In genomic region chr1:44327679-44328491, GRCh38 we compare ENCODE assay signal across 8 cellular contexts. TPM values are rescaled to one million over a fixed set of nuclear protein-coding genes. Genes with fewer than 3 reads are reported as not detected.
A peak's percentile ranks its signal among the peaks of the same experiment; 100 is the strongest.
DNase-seq lines count a peak whose midpoint lies in the region; ATAC-seq and TF ChIP-seq lines count a peak whose summit lies in the region.

No MANE protein-coding gene starts in this region.

- peaks cover 3% of the 10 kb centered on the region for H3K36me3 Mint-ChIP-seq in glutamatergic neuron (ENCODE audit: unreplicated experiment)

- peaks cover 13% of the 10 kb centered on the region for H3K9me1 ChIP-seq in IMR-90 (ENCODE audit: insufficient read depth, low read length)

- POLR2A ChIA-PET in IMR-90 (lab: Charles Lee; ENCODE audit: unreplicated experiment) (no interaction called here), SK-N-SH (lab: Yijun Ruan, JAX) (no interaction called here)

- H2AFZ ChIP-seq in IMR-90 (replicated peaks; ENCODE audit: low read length, poor library complexity) (peak overlapping the region; percentile 6), SK-N-SH (ENCODE audit: low read depth) (no peak overlapping the region)

- in situ Hi-C loops in ACHN (cut with HindIII; ENCODE audit: low pct_ligation_motif_present, low pct_unique_long_range_greater_than_20kb, low sequenced_read_pairs) (no loop called here), IMR-90 (cut with MboI; ENCODE audit: low sequenced_read_pairs) (no loop called here)

- peaks cover 16 to 32% of the 10 kb centered on the region in 2 experiments; a peak in 3 of 4 replicates for H3K79me1 ChIP-seq in IMR-90 (ENCODE audit: low read depth in 1 of 2, low read length in 2 of 2)

- peak overlapping the region; percentile 33 for H2BK120ac ChIP-seq in IMR-90 (ENCODE audit: low read depth, low read length)

- H3K9me3 ChIP-seq in IMR-90 (ENCODE audit: control insufficient read depth, insufficient read depth, low read length) (no peaks in the 10 kb centered on the region), SK-N-SH (no peaks in the 10 kb centered on the region)

- WGBS in IMR-90 (ENCODE audit: extremely low coverage in 2 of 2, insufficient read length in 1 of 2), 2 experiments = 90% methylated on average over 1 of the region's 8 CpGs; no CpG with 5 or more reads in 1 of the 2 experiments
- WGBS in SK-N-SH (ENCODE audit: low lambda C conversion rate) = 34% methylated on average over 8 of the region's 8 CpGs

- DNase-seq in ACHN (peak; percentile 98), IMR-90 (peak; percentile 100), SK-N-SH (peak; percentile 71), glutamatergic neuron (peak; percentile 49), skeletal muscle cell (ENCODE audit: low read depth) (peak; percentile 100), NAMALWA (ENCODE audit: low spot score) (no peak)

- TF ChIP-seq EP300 in SK-N-SH (IDR thresholded peaks at IDR 0.05; ENCODE audit: borderline replicate concordance in 1 of 2, low read depth in 1 of 2, low read length in 1 of 2) = peak; percentile 55 to 86; a peak in 3 of 4 replicates

- no peak overlapping the region for H3K27ac Mint-ChIP-seq in glutamatergic neuron (ENCODE audit: unreplicated experiment)

- H3K9ac ChIP-seq in IMR-90 (ENCODE audit: low read depth, low read length) = no peak overlapping the region
- H3K9ac ChIP-seq in SK-N-SH = peak overlapping the region; percentile 65

- peak overlapping the region; percentile 30; the same call in 1 of the 2 replicates for H3K14ac ChIP-seq in IMR-90 (replicated peaks; ENCODE audit: low read depth, low read length)

- TF ChIP-seq RAD21 in IMR-90 (IDR thresholded peaks at IDR 0.05; ENCODE audit: low read length) (no peak), SK-N-SH (IDR thresholded peaks at IDR 0.05; ENCODE audit: low read length) (no peak)

- H3K27ac ChIP-seq in IMR-90 (ENCODE audit: insufficient read depth, low read length) (peak overlapping the region; percentile 7), SK-N-SH (ENCODE audit: low read depth in 2 of 2, low read length in 1 of 2) (peak overlapping the region; percentile 67 to 96)

- no peak overlapping the region for H3K4me3 Mint-ChIP-seq in glutamatergic neuron (ENCODE audit: unreplicated experiment)

- peak overlapping the region; percentile 40; the same call in 1 of the 2 replicates for H4K91ac ChIP-seq in IMR-90 (ENCODE audit: insufficient read depth, low read depth, low read length)

- ATAC-seq in IMR-90 (ENCODE audit: low read depth) (peak; percentile 93), GM18861 (IDR thresholded peaks at IDR 0.05; ENCODE audit: unreplicated experiment) (no peak), GM21619 (IDR thresholded peaks at IDR 0.05; ENCODE audit: unreplicated experiment) (no peak)

- H3K4ac ChIP-seq in IMR-90 (ENCODE audit: low read depth, low read length) = peak overlapping the region; percentile 77

- H3K18ac ChIP-seq in IMR-90 (ENCODE audit: low read depth, low read length) = no peak overlapping the region

- H3K4me3 ChIP-seq in IMR-90 (ENCODE audit: insufficient read depth, low read depth, low read length) (no peak overlapping the region), SK-N-SH (ENCODE audit: low read depth in 2 of 2, low read length in 1 of 2) (no peak overlapping the region), skeletal muscle cell (ENCODE audit: low read depth, low read length) (no peak overlapping the region)

- no peak for TF ChIP-seq POLR2A in IMR-90 (IDR thresholded peaks at IDR 0.05; ENCODE audit: low read depth, low read length)

- H3K9me3 Mint-ChIP-seq in glutamatergic neuron (ENCODE audit: unreplicated experiment) = peaks cover 7% of the 10 kb centered on the region

- peaks cover 15% of the 10 kb centered on the region for H3K4me1 ChIP-seq in IMR-90 (ENCODE audit: control insufficient read depth, insufficient read depth, low read length)
- peaks cover 31 to 33% of the 10 kb centered on the region in 2 experiments for H3K4me1 ChIP-seq in SK-N-SH (ENCODE audit: control insufficient read depth in 1 of 2, insufficient read depth in 2 of 2, low read depth in 1 of 2, low read length in 1 of 2)

- H4K20me1 ChIP-seq in IMR-90 (ENCODE audit: insufficient read depth, low read length) (peaks cover 12% of the 10 kb centered on the region), SK-N-SH (ENCODE audit: insufficient read depth) (no peaks in the 10 kb centered on the region)

- H2AK5ac ChIP-seq in IMR-90 (ENCODE audit: low read depth, low read length) = peak overlapping the region; percentile 18

- peaks cover 20% of the 10 kb centered on the region for H3K4me1 Mint-ChIP-seq in glutamatergic neuron (ENCODE audit: low read depth, unreplicated experiment)

- peak overlapping the region; percentile 42 for H2BK5ac ChIP-seq in IMR-90 (ENCODE audit: low read depth, low read length, poor library complexity, severe bottlenecking)

- H3K23ac ChIP-seq in IMR-90 (ENCODE audit: low read depth, low read length) = peak overlapping the region; percentile 48; the same call in 1 of the 2 replicates

- H4K8ac ChIP-seq in IMR-90 (ENCODE audit: low read depth in 2 of 2, low read length in 2 of 2) = peak overlapping the region in 1 of 2 experiments; percentile 16; a peak in 1 of 4 replicates

- intact Hi-C loops in IMR-90 (cut with micrococcal nuclease) = loop anchor here (2.0 to 5.0 kb wide), 2 partner anchors 27 to 324 kb away; partner anchors contain the start of gene ERI3

- peak overlapping the region; percentile 6; the same call in 1 of the 2 replicates for H3K4me2 ChIP-seq in IMR-90 (ENCODE audit: low read depth, low read length)
- peak overlapping the region; percentile 56 for H3K4me2 ChIP-seq in SK-N-SH

- H2BK20ac ChIP-seq in IMR-90 (ENCODE audit: low read depth, low read length) = peak overlapping the region; percentile 73

- BruUV-seq in IMR-90 (replicated peaks; lab: Mats Ljungman, UMichigan) = no TSS peak

- H3K27me3 Mint-ChIP-seq in glutamatergic neuron (ENCODE audit: unreplicated experiment) = peaks cover 2% of the 10 kb centered on the region

- no peak for TF ChIP-seq CTCF in IMR-90 (conservative IDR thresholded peaks at IDR 0.05; ENCODE audit: low read depth, low read length)
- TF ChIP-seq CTCF in SK-N-SH (IDR thresholded peaks at IDR 0.05) = no peak
- TF ChIP-seq CTCF in glutamatergic neuron (IDR thresholded peaks at IDR 0.05; ENCODE audit: partially characterized antibody, unreplicated experiment) = no peak

- H3K27me3 ChIP-seq in IMR-90 (ENCODE audit: control insufficient read depth, insufficient read depth, low read length) = no peaks in the 10 kb centered on the region
- no peaks in the 10 kb centered on the region for H3K27me3 ChIP-seq in SK-N-SH (ENCODE audit: insufficient read depth)

- H3K9me2 ChIP-seq in SK-N-SH = no peaks in the 10 kb centered on the region

- peaks cover 27% of the 10 kb centered on the region for H3F3A ChIP-seq in SK-N-SH (replicated peaks; ENCODE audit: insufficient read depth)

- CTCF ChIA-PET in IMR-90 (lab: Yijun Ruan, JAX) (interaction anchor here (1.3 kb wide), 3 partner anchors 10 to 14 kb away, joined by 3 to 5 read pairs (median 4); no protein-coding TSS in a partner anchor), SK-N-SH (lab: Yijun Ruan, JAX) (interaction anchor here (0.9 to 3.9 kb wide), 7 partner anchors 10 to 110 kb away, joined by 3 to 18 read pairs (median 4); no protein-coding TSS in a partner anchor)

- peaks cover 6% of the 10 kb centered on the region; the same call in 1 of the 2 replicates for H3K79me2 ChIP-seq in SK-N-SH (ENCODE audit: insufficient read depth)

- H2BK15ac ChIP-seq in IMR-90 (ENCODE audit: low read depth, low read length) = peak overlapping the region; percentile 69; the same call in 2 of the 3 replicates

- H3K36me3 ChIP-seq in IMR-90 (ENCODE audit: control insufficient read depth, insufficient read depth, low read length) (peaks cover 7% of the 10 kb centered on the region; the same call in 1 of the 2 replicates), SK-N-SH (replicated peaks in 1 of 2; ENCODE audit: control insufficient read depth in 1 of 2, insufficient read depth in 2 of 2, low read length in 1 of 2) (peaks cover 0 to 10% of the 10 kb centered on the region in 2 experiments)

- dilution Hi-C loops in IMR-90 (cut with HindIII; ENCODE audit: low sequenced_read_pairs, unreplicated experiment) = no loop called here

- H3K56ac ChIP-seq in IMR-90 (ENCODE audit: extremely low read depth, insufficient read depth, low read length) = peak overlapping the region; percentile 17

- H4K5ac ChIP-seq in IMR-90 (ENCODE audit: low read depth, low read length) = no peak overlapping the region

- peak overlapping the region; percentile 39 for H2AK9ac ChIP-seq in IMR-90 (replicated peaks; ENCODE audit: low read depth, low read length, poor library complexity)

TF ChIP-seq in IMR-90, 13 proteins besides CTCF, POLR2A, EP300 and RAD21 (continues in another document):
- peak; percentile 51; the same call in 1 of the 2 replicates for TF ChIP-seq RFX5 (IDR thresholded peaks at IDR 0.05; ENCODE audit: low read depth, low read length)
- no peak for TF ChIP-seq ELK1 (IDR thresholded peaks at IDR 0.05; ENCODE audit: borderline replicate concordance, low read depth, low read length)

TF ChIP-seq in SK-N-SH, 30 proteins besides CTCF, POLR2A, EP300 and RAD21 (continues in another document):
- peak; percentile 99 for TF ChIP-seq NFIC (IDR thresholded peaks at IDR 0.05; ENCODE audit: borderline replicate concordance)
- no peak for TF ChIP-seq FOXJ3 (CRISPR knock-in tag; IDR thresholded peaks at IDR 0.05)
- TF ChIP-seq PBX3 (IDR thresholded peaks at IDR 0.05) = peak; percentile 85
- peak; percentile 67; the same call in 1 of the 2 replicates for TF ChIP-seq RCOR1 (IDR thresholded peaks at IDR 0.05; ENCODE audit: low read length)
- peak; percentile 80; the same call in 1 of the 2 replicates for TF ChIP-seq FOSL2 (IDR thresholded peaks at IDR 0.05; ENCODE audit: borderline replicate concordance, low read depth)

RNA-seq across cellular contexts. Expression of gene ERI3, which starts 27.2 kb away (rescaled TPM):
- total RNA-seq in IMR-90 (2012; rRNA removed) (55.3 and 56.6 TPM in 2 replicates), glutamatergic neuron (ENCODE audit: unreplicated experiment) (37.0 TPM)
- polyA plus RNA-seq in IMR-90 (2012; rRNA removed) (70.9 and 75.7 TPM in 2 replicates), SK-N-SH (2012; rRNA removed) (60.7 and 68.5 TPM in 2 replicates)
- 52.8 and 73.8 TPM in 2 replicates for polyA plus RNA-seq in IMR-90 (2012; cell fraction: cytosol; rRNA removed)
- 48.1 and 65.7 TPM in 2 replicates for polyA plus RNA-seq in IMR-90 (2012; cell fraction: nucleus; rRNA removed; ENCODE audit: low replicate concordance)
- polyA plus RNA-seq in SK-N-SH (2012; cell fraction: cytosol; rRNA removed) = 38.4 and 52.6 TPM in 2 replicates
- polyA plus RNA-seq in SK-N-SH (2012; cell fraction: nucleus; rRNA removed) = 69.8 and 71.6 TPM in 2 replicates
